30 cellular contexts compared by ENCODE assay signal in the genomic region with DNA sequence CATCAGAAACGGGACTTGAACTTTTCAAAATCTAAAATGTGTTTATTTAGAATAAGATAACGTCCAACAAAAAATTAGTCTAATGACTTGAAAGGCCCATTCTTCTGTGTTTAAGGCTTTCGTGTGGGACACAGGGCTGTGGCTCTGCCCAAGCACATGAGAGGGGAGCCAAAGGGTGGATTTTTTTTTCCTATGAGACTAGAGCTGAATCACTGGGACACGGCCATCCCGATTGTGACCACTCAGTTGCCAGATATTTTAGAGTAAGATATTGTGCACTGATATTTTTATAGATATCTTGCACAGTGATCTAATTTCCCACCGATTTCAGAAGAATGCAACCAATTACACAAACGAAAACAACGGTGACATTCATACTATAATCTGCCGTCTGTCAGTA.
"Had no signal": no experiment of that assay in that cellular context is flagged by ENCODE, and none has a peak within 500 bp of the region (broad histone marks: within the 10 kb centered on the region; RNA-seq: fewer than 3 reads in every experiment).

No MANE protein-coding gene starts in this region.

- H3K27me3 ChIP-seq: ascending aorta, esophagus muscularis mucosa, hepatocyte, right lobe of liver, upper lobe of left lung, vagina had no signal

- ATAC-seq: natural killer cell; right lobe of liver; stimulated activated memory B cell treated with anti-CD40 and anti-IgM and Interleukin-4, amounts not matched to agents 10 μg/mL and 1 μg/mL and 100 μg/mL, for 72 hours; stimulated activated naive CD8-positive, alpha-beta T cell treated with anti-CD3 and anti-CD28 coated beads, Interleukin-15, amount 100 ng/mL, for 72 hours had no signal

- DNase-seq: activated CD4-positive, alpha-beta memory T cell treated with anti-CD3 and anti-CD28 coated beads for 36 hours; activated CD4-positive, alpha-beta T cell treated with anti-CD3 and anti-CD28 coated beads, Interleukin-2, amount 10 ng/mL, durations not matched to agents 24 days and 14 days; activated CD4-positive, CD25-positive, alpha-beta regulatory T cell treated with anti-CD3 and anti-CD28 coated beads, Interleukin-2, amount 50 U/mL, for 72 hours; activated CD8-positive, alpha-beta memory T cell treated with anti-CD3 and anti-CD28 coated beads, Interleukin-2, amount 50 U/mL, for 4 hours; activated effector memory CD4-positive, alpha-beta T cell treated with anti-CD3 and anti-CD28 coated beads, Interleukin-2, amount 50 U/mL, for 16 hours; activated naive CD4-positive, alpha-beta T cell treated with anti-CD3 and anti-CD28 coated beads, Interleukin-2, amount 10 ng/mL, durations not matched to agents 7 days and 5 days; activated naive CD8-positive, alpha-beta T cell treated with anti-CD3 and anti-CD28 coated beads, Interleukin-2, amount 10 ng/mL, durations not matched to agents 7 days and 5 days; activated T-cell treated with anti-CD3 and anti-CD28 coated beads, Interleukin-2, amount 50 U/mL, for 1 hour; central memory CD4-positive, alpha-beta T cell; dermis blood vessel endothelial cell; effector CD4-positive, alpha-beta T cell; foreskin melanocyte; islet precursor cell; left cardiac atrium; midbrain; natural killer cell; right lobe of liver; small intestine; stimulated activated CD4-positive, alpha-beta T cell treated with anti-CD3 and anti-CD28 coated beads, Interleukin-4, amount 100 ng/mL, for 4 hours; stimulated activated CD8-positive, alpha-beta memory T cell treated with anti-CD3 and anti-CD28 coated beads, Interleukin-4, amount 100 ng/mL, for 48 hours; stimulated activated naive CD8-positive, alpha-beta T cell treated with anti-CD3 and anti-CD28 coated beads, Interleukin-15, amount 100 ng/mL, for 72 hours; T-helper 2 cell; upper lobe of left lung had no signal

- H3K9me3 Mint-ChIP-seq: activated CD4-positive, alpha-beta memory T cell treated with anti-CD3 and anti-CD28 coated beads for 36 hours; activated CD4-positive, alpha-beta T cell treated with anti-CD3 and anti-CD28 coated beads, Interleukin-2, amount 10 ng/mL, durations not matched to agents 24 days and 14 days; activated naive CD4-positive, alpha-beta T cell treated with anti-CD3 and anti-CD28 coated beads, Interleukin-2, amount 10 ng/mL, durations not matched to agents 7 days and 5 days; activated naive CD8-positive, alpha-beta T cell treated with anti-CD3 and anti-CD28 coated beads, Interleukin-2, amount 10 ng/mL, durations not matched to agents 7 days and 5 days; activated T-helper 1 cell treated with anti-CD3 and anti-CD28 coated beads, Interleukin-12 subunit alpha, Interleukin-12 subunit beta, Interleukin-2, Interleukin-4 antibody, amounts not matched to agents 30 ng/mL and 10 ng/mL and 1 ng/mL, durations not matched to agents 14 hours and 24 hours and 36 hours; brain; stimulated activated memory B cell treated with anti-CD40 and anti-IgM and Interleukin-4, amounts not matched to agents 10 μg/mL and 1 μg/mL and 100 μg/mL, for 72 hours; stimulated activated naive CD8-positive, alpha-beta T cell treated with anti-CD3 and anti-CD28 coated beads, Interleukin-15, amount 100 ng/mL, for 72 hours had no signal

- H3K4me1 ChIP-seq: vagina had no signal

- H3K4me1 Mint-ChIP-seq: activated naive CD4-positive, alpha-beta T cell treated with anti-CD3 and anti-CD28 coated beads, Interleukin-2, amount 10 ng/mL, durations not matched to agents 7 days and 5 days; activated naive CD8-positive, alpha-beta T cell treated with anti-CD3 and anti-CD28 coated beads, Interleukin-2, amount 10 ng/mL, durations not matched to agents 7 days and 5 days; natural killer cell; stimulated activated naive CD8-positive, alpha-beta T cell treated with anti-CD3 and anti-CD28 coated beads, Interleukin-15, amount 100 ng/mL, for 72 hours had no signal

- H3K36me3 Mint-ChIP-seq: activated CD4-positive, alpha-beta memory T cell treated with anti-CD3 and anti-CD28 coated beads for 36 hours; activated naive CD4-positive, alpha-beta T cell treated with anti-CD3 and anti-CD28 coated beads, Interleukin-2, amount 10 ng/mL, durations not matched to agents 7 days and 5 days; activated naive CD8-positive, alpha-beta T cell treated with anti-CD3 and anti-CD28 coated beads, Interleukin-2, amount 10 ng/mL, durations not matched to agents 7 days and 5 days; brain; natural killer cell; stimulated activated memory B cell treated with anti-CD40 and anti-IgM and Interleukin-4, amounts not matched to agents 10 μg/mL and 1 μg/mL and 100 μg/mL, for 72 hours had no signal

- H3K4me3 ChIP-seq: ascending aorta, esophagus muscularis mucosa, hepatocyte, right lobe of liver, upper lobe of left lung, vagina had no signal

- H3K27me3 Mint-ChIP-seq: activated CD4-positive, alpha-beta memory T cell treated with anti-CD3 and anti-CD28 coated beads for 36 hours; activated CD4-positive, alpha-beta T cell treated with anti-CD3 and anti-CD28 coated beads, Interleukin-2, amount 10 ng/mL, durations not matched to agents 24 days and 14 days; activated naive CD4-positive, alpha-beta T cell treated with anti-CD3 and anti-CD28 coated beads, Interleukin-2, amount 10 ng/mL, durations not matched to agents 7 days and 5 days; stimulated activated memory B cell treated with anti-CD40 and anti-IgM and Interleukin-4, amounts not matched to agents 10 μg/mL and 1 μg/mL and 100 μg/mL, for 72 hours; stimulated activated naive CD8-positive, alpha-beta T cell treated with anti-CD3 and anti-CD28 coated beads, Interleukin-15, amount 100 ng/mL, for 72 hours had no signal

- H3K4me3 Mint-ChIP-seq: activated CD4-positive, alpha-beta memory T cell treated with anti-CD3 and anti-CD28 coated beads for 36 hours; activated CD4-positive, alpha-beta T cell treated with anti-CD3 and anti-CD28 coated beads, Interleukin-2, amount 10 ng/mL, durations not matched to agents 24 days and 14 days; activated naive CD4-positive, alpha-beta T cell treated with anti-CD3 and anti-CD28 coated beads, Interleukin-2, amount 10 ng/mL, durations not matched to agents 7 days and 5 days; activated naive CD8-positive, alpha-beta T cell treated with anti-CD3 and anti-CD28 coated beads, Interleukin-2, amount 10 ng/mL, durations not matched to agents 7 days and 5 days; activated T-helper 1 cell treated with anti-CD3 and anti-CD28 coated beads, Interleukin-12 subunit alpha, Interleukin-12 subunit beta, Interleukin-2, Interleukin-4 antibody, amounts not matched to agents 30 ng/mL and 10 ng/mL and 1 ng/mL, durations not matched to agents 14 hours and 24 hours and 36 hours; brain; natural killer cell; stimulated activated memory B cell treated with anti-CD40 and anti-IgM and Interleukin-4, amounts not matched to agents 10 μg/mL and 1 μg/mL and 100 μg/mL, for 72 hours; stimulated activated naive CD8-positive, alpha-beta T cell treated with anti-CD3 and anti-CD28 coated beads, Interleukin-15, amount 100 ng/mL, for 72 hours had no signal

- H3K27ac Mint-ChIP-seq: activated CD4-positive, alpha-beta memory T cell treated with anti-CD3 and anti-CD28 coated beads for 36 hours; activated CD4-positive, alpha-beta T cell treated with anti-CD3 and anti-CD28 coated beads, Interleukin-2, amount 10 ng/mL, durations not matched to agents 24 days and 14 days; activated naive CD4-positive, alpha-beta T cell treated with anti-CD3 and anti-CD28 coated beads, Interleukin-2, amount 10 ng/mL, durations not matched to agents 7 days and 5 days; activated naive CD8-positive, alpha-beta T cell treated with anti-CD3 and anti-CD28 coated beads, Interleukin-2, amount 10 ng/mL, durations not matched to agents 7 days and 5 days; activated T-helper 1 cell treated with anti-CD3 and anti-CD28 coated beads, Interleukin-12 subunit alpha, Interleukin-12 subunit beta, Interleukin-2, Interleukin-4 antibody, amounts not matched to agents 30 ng/mL and 10 ng/mL and 1 ng/mL, durations not matched to agents 14 hours and 24 hours and 36 hours; natural killer cell; stimulated activated memory B cell treated with anti-CD40 and anti-IgM and Interleukin-4, amounts not matched to agents 10 μg/mL and 1 μg/mL and 100 μg/mL, for 72 hours; stimulated activated naive CD8-positive, alpha-beta T cell treated with anti-CD3 and anti-CD28 coated beads, Interleukin-15, amount 100 ng/mL, for 72 hours had no signal

- H3K4me2 ChIP-seq: hepatocyte had no signal

- H3K79me2 ChIP-seq: hepatocyte had no signal

- H3K27ac ChIP-seq: hepatocyte, right lobe of liver, upper lobe of left lung, vagina had no signal

- H2AFZ ChIP-seq: hepatocyte had no signal

- H3K36me3 ChIP-seq: ascending aorta, esophagus muscularis mucosa, right lobe of liver, upper lobe of left lung, vagina had no signal

- H3K9me3 ChIP-seq: ascending aorta, esophagus muscularis mucosa, right lobe of liver, upper lobe of left lung, vagina had no signal
